In the genomic region with DNA sequence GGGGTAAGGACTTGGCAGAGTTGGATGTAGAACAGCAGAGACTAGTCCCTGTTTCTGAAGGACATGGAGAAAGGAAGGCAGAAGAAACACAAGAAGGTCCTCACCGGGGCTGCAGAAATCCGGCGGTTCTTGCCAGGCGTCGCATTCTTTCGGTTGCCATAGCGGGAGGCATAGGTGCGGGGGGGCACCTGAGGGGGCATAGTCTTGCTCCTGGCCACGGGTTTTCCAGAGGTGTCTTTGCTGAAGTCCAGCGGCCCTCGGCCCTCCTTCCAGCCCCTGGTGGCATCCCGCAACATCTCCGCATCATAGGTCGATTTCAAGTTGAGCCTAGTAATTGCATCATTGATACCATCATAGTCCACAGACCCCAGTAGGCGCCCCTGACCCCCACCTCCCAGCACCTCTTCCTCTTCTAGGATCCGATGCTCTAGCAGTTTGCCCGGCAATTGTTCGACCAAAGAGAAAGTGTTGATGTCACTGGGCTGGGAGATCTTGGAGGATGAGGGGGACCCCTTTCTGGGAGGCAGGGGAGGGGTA, we compare ENCODE assay signal across 17 cellular contexts. TPM values are rescaled to one million over a fixed set of nuclear protein-coding genes. Genes with fewer than 3 reads are reported as not detected.
DNase-seq lines count a peak whose midpoint lies in the region; ATAC-seq and TF ChIP-seq lines count a peak whose summit lies in the region.
"Had no signal": no experiment of that assay in that cellular context is flagged by ENCODE, and none has a peak within 500 bp of the region (broad histone marks: within the 10 kb centered on the region; RNA-seq: fewer than 3 reads in every experiment).

No MANE protein-coding gene starts in this region.

- TF ChIP-seq CTCF in ascending aorta (IDR thresholded peaks at IDR 0.05) (no peak), gastroesophageal sphincter (IDR thresholded peaks at IDR 0.05) (no peak)

- H3K4me3 ChIP-seq in BLaER1 (no peak overlapping the region), ascending aorta (no peak overlapping the region), gastroesophageal sphincter (no peak overlapping the region)
- H3K4me3 ChIP-seq: PC-9 had no signal

- H4K20me1 ChIP-seq in BLaER1: peaks cover 55% of the 10 kb centered on the region

- peak overlapping the region; percentile 97 for H3K4me2 ChIP-seq in BLaER1
- H3K4me2 ChIP-seq: PC-9 had no signal

- H3K4me1 ChIP-seq in BLaER1 (peaks cover 80% of the 10 kb centered on the region), ascending aorta (peaks cover 37 to 60% of the 10 kb centered on the region in 2 donors), gastroesophageal sphincter (peaks cover 0 to 52% (median 26%) of the 10 kb centered on the region in 3 donors)

- WGBS in gastroesophageal sphincter (ENCODE audit: low coverage in 1 of 2), 2 donors: 76 to 91% methylated on average over 4 to 8 of the region's 18 CpGs

- no peak for TF ChIP-seq EP300 in gastroesophageal sphincter (IDR thresholded peaks at IDR 0.05)

- H3K9ac ChIP-seq in BLaER1: no peak overlapping the region

- DNase-seq in ascending aorta (ENCODE audit: low spot score in 2 of 2): no peak
- no peak for DNase-seq in C1 segment of cervical spinal cord (lab: John Stamatoyannopoulos, UW)
- DNase-seq in retina: no peak
- no peak for DNase-seq in cerebellar nuclear complex (lab: John Stamatoyannopoulos, UW)
- DNase-seq: AML-193; CD8-positive, alpha-beta T cell; DND-41; GF-D8; KBM-7; NCI-H1436 treated with DMSO at 0.1 percent for 48 hours; NCI-H446; PC-9; SHP77 had no signal

- H3K27ac ChIP-seq in BLaER1 (peak overlapping the region; percentile 44), ascending aorta (peak overlapping the region; percentile 95 to 97), gastroesophageal sphincter (peak overlapping the region in 3 of 4 donors; percentile 44 to 64 (median 53)), temporal lobe (ENCODE audit: low read depth, low read length) (peak overlapping the region; percentile 98)
- H3K27ac ChIP-seq: PC-9 had no signal

- no peak for ATAC-seq in gastroesophageal sphincter
- ATAC-seq: CD8-positive, alpha-beta T cell; HCT116 had no signal

- no peaks in the 10 kb centered on the region for H3K27me3 ChIP-seq in BLaER1
- no peaks in the 10 kb centered on the region for H3K27me3 ChIP-seq in ascending aorta
- H3K27me3 ChIP-seq in gastroesophageal sphincter: no peaks in the 10 kb centered on the region

- H3K36me3 ChIP-seq in BLaER1 (peaks cover 26% of the 10 kb centered on the region), ascending aorta (peaks cover 0 to 5% of the 10 kb centered on the region in 2 donors), gastroesophageal sphincter (peaks cover 0 to 25% of the 10 kb centered on the region in 2 donors)

- intact Hi-C loops in ascending aorta (cut with DNase I): no loop called here

- no peak for TF ChIP-seq POLR2A in gastroesophageal sphincter (IDR thresholded peaks at IDR 0.05)

- H3K9me3 ChIP-seq in BLaER1 (no peaks in the 10 kb centered on the region), ascending aorta (no peaks in the 10 kb centered on the region), gastroesophageal sphincter (no peaks in the 10 kb centered on the region)

RNA-seq across cellular contexts. Expression of a gene that starts 25.8 kb away (rescaled TPM):
- total RNA-seq in ascending aorta: 129 TPM
- total RNA-seq in gastroesophageal sphincter: 10 to 100 TPM in 3 of 4 donors, 1 to 10 TPM in 1; 7.9 to 18.2 (median 16.1) TPM
- total RNA-seq in temporal lobe: 33.2 TPM

RNA-seq across cellular contexts. Expression of a gene that starts 47.4 kb away (rescaled TPM):
- total RNA-seq in ascending aorta (9.9 TPM), gastroesophageal sphincter (10 to 100 TPM; 24.3 to 74.1 (median 37.9) TPM), temporal lobe (46.0 TPM)

RNA-seq across cellular contexts. Expression of a gene that starts 57.2 kb away (rescaled TPM):
- 36.1 TPM for total RNA-seq in ascending aorta
- total RNA-seq in gastroesophageal sphincter: 10 to 100 TPM; 44.4 to 53.2 (median 50.9) TPM
- total RNA-seq in temporal lobe: 37.9 TPM

Comparison
In these comparisons a context has a peak if more than half of its experiments do, and no peak if none do; other contexts are left out.
1. H3K27ac ChIP-seq: peak in every context shown above with its lines; median percentile 98 in temporal lobe; 96 in ascending aorta; 53 in gastroesophageal sphincter; 44 in BLaER1.